Comparison of ENCODE assay signal across 6 cellular contexts in genomic region chr2:209308415-209308814, GRCh38.
"Had no signal": no experiment of that assay in that cellular context is flagged by ENCODE, and none has a peak within 500 bp of the region (broad histone marks: within the 10 kb centered on the region; RNA-seq: fewer than 3 reads in every experiment).

No MANE protein-coding gene starts in this region.

- FAIRE-seq: HTR-8/SVneo had no signal

- DNase-seq: GOT3, H7, HCEC 1CT, KBM-7 had no signal

- H3K4me3 Mint-ChIP-seq: IgD-negative memory B cell had no signal

- H3K36me3 Mint-ChIP-seq: IgD-negative memory B cell had no signal

- H3K27ac Mint-ChIP-seq: IgD-negative memory B cell had no signal

- H3K9me3 Mint-ChIP-seq: IgD-negative memory B cell had no signal
